2 cellular contexts compared by ENCODE assay signal in the genomic region with DNA sequence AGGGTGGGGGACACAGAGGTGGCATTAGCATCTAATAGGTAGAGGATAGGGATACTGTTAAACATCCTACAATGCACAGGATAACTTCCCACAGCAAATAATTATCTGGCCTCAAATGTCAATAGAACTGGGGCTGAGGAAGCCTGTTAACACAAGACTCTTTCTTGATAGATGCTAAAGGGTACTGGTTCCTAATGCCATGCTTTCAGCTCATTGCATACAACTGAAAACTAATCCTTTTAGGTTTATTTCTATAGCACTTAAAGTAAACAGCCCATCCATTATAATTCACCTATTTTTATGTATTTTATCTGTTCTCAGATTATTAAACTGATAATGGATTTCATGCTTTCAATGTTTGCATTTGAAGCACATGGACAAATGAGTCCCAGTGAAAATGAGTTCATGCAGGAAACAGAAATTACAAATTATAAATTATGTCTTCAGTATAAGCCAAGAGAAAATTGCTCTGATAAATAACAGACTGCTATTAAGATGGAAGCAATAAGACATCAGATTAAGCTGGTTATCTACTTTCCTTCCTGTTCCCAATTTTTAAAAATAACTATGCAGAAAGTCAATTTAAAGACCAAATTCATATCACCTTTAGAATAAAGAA.
A peak's percentile ranks its signal among the peaks of the same experiment; 100 is the strongest.
TF ChIP-seq lines count a peak whose summit lies in the region.

No MANE protein-coding gene starts in this region.

TF ChIP-seq in SK-N-SH, 30 proteins besides CTCF, POLR2A, EP300 and RAD21 (continued from another document):
- TF ChIP-seq, protein P1, sequence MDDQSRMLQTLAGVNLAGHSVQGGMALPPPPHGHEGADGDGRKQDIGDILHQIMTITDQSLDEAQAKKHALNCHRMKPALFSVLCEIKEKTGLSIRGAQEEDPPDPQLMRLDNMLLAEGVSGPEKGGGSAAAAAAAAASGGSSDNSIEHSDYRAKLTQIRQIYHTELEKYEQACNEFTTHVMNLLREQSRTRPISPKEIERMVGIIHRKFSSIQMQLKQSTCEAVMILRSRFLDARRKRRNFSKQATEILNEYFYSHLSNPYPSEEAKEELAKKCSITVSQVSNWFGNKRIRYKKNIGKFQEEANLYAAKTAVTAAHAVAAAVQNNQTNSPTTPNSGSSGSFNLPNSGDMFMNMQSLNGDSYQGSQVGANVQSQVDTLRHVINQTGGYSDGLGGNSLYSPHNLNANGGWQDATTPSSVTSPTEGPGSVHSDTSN (IDR thresholded peaks at IDR 0.05): no peak
- no peak for TF ChIP-seq USF2 (IDR thresholded peaks at IDR 0.05; ENCODE audit: borderline replicate concordance, low read depth, low read length)
- TF ChIP-seq GATA2 (CRISPR knock-in tag; IDR thresholded peaks at IDR 0.05): peak; percentile 52
- TF ChIP-seq, protein P2, sequence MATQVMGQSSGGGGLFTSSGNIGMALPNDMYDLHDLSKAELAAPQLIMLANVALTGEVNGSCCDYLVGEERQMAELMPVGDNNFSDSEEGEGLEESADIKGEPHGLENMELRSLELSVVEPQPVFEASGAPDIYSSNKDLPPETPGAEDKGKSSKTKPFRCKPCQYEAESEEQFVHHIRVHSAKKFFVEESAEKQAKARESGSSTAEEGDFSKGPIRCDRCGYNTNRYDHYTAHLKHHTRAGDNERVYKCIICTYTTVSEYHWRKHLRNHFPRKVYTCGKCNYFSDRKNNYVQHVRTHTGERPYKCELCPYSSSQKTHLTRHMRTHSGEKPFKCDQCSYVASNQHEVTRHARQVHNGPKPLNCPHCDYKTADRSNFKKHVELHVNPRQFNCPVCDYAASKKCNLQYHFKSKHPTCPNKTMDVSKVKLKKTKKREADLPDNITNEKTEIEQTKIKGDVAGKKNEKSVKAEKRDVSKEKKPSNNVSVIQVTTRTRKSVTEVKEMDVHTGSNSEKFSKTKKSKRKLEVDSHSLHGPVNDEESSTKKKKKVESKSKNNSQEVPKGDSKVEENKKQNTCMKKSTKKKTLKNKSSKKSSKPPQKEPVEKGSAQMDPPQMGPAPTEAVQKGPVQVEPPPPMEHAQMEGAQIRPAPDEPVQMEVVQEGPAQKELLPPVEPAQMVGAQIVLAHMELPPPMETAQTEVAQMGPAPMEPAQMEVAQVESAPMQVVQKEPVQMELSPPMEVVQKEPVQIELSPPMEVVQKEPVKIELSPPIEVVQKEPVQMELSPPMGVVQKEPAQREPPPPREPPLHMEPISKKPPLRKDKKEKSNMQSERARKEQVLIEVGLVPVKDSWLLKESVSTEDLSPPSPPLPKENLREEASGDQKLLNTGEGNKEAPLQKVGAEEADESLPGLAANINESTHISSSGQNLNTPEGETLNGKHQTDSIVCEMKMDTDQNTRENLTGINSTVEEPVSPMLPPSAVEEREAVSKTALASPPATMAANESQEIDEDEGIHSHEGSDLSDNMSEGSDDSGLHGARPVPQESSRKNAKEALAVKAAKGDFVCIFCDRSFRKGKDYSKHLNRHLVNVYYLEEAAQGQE (IDR thresholded peaks at IDR 0.05; ENCODE audit: low read depth, low read length): no peak
- TF ChIP-seq EZH2phosphoT487 (IDR thresholded peaks at IDR 0.05; ENCODE audit: borderline replicate concordance, low read depth): no peak
- no peak for TF ChIP-seq IRF3 (IDR thresholded peaks at IDR 0.05; ENCODE audit: low read depth, low read length)
- 0 out of 2 replicates have a peak, but pooled peaks have one; percentile 43 for TF ChIP-seq FOXJ3 (CRISPR knock-in tag; IDR thresholded peaks at IDR 0.05)
- TF ChIP-seq MEF2A (IDR thresholded peaks at IDR 0.05; ENCODE audit: borderline replicate concordance, low read depth): no peak
- no peak for TF ChIP-seq POLR2AphosphoS5 (IDR thresholded peaks at IDR 0.05; ENCODE audit: low read depth, low read length)
- TF ChIP-seq YY1 (IDR thresholded peaks at IDR 0.05; ENCODE audit: low read depth): no peak
- no peak for TF ChIP-seq RFX5 (IDR thresholded peaks at IDR 0.05; ENCODE audit: low read length)
- no peak for TF ChIP-seq NRF1 (IDR thresholded peaks at IDR 0.05; ENCODE audit: low read depth, low read length)

TF ChIP-seq in SK-N-SH treated with all-trans-retinoic acid at 6 μM for 48 hours, 23 proteins besides CTCF, POLR2A, EP300 and RAD21 (continued from another document):
- TF ChIP-seq, protein P3, sequence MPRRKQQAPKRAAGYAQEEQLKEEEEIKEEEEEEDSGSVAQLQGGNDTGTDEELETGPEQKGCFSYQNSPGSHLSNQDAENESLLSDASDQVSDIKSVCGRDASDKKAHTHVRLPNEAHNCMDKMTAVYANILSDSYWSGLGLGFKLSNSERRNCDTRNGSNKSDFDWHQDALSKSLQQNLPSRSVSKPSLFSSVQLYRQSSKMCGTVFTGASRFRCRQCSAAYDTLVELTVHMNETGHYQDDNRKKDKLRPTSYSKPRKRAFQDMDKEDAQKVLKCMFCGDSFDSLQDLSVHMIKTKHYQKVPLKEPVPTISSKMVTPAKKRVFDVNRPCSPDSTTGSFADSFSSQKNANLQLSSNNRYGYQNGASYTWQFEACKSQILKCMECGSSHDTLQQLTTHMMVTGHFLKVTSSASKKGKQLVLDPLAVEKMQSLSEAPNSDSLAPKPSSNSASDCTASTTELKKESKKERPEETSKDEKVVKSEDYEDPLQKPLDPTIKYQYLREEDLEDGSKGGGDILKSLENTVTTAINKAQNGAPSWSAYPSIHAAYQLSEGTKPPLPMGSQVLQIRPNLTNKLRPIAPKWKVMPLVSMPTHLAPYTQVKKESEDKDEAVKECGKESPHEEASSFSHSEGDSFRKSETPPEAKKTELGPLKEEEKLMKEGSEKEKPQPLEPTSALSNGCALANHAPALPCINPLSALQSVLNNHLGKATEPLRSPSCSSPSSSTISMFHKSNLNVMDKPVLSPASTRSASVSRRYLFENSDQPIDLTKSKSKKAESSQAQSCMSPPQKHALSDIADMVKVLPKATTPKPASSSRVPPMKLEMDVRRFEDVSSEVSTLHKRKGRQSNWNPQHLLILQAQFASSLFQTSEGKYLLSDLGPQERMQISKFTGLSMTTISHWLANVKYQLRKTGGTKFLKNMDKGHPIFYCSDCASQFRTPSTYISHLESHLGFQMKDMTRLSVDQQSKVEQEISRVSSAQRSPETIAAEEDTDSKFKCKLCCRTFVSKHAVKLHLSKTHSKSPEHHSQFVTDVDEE (CRISPR knock-in tag; IDR thresholded peaks at IDR 0.05): peak; percentile 80
- peak; percentile 28; the same call in 1 of the 2 replicates for TF ChIP-seq ZNF8 (CRISPR knock-in tag; IDR thresholded peaks at IDR 0.05)
- TF ChIP-seq ZFP3 (CRISPR knock-in tag; IDR thresholded peaks at IDR 0.05): peak; percentile 30; the same call in 1 of the 2 replicates
- peak; percentile 8; the same call in 1 of the 2 replicates for TF ChIP-seq ZNF70 (CRISPR knock-in tag; IDR thresholded peaks at IDR 0.05)
- peak; percentile 87 for TF ChIP-seq ISL1 (CRISPR knock-in tag; IDR thresholded peaks at IDR 0.05)
- 0 out of 2 replicates have a peak, but pooled peaks have one; percentile 12 for TF ChIP-seq ESRRG (CRISPR knock-in tag; IDR thresholded peaks at IDR 0.05)
- peak; percentile 59 for TF ChIP-seq CSRNP3 (CRISPR knock-in tag; IDR thresholded peaks at IDR 0.05)
- no peak for TF ChIP-seq OSR1 (CRISPR knock-in tag; IDR thresholded peaks at IDR 0.05)
